1 cellular context compared by ENCODE assay signal in genomic region chr2:207214446-207214845, GRCh38.
TF ChIP-seq lines count a peak whose summit lies in the region.

No MANE protein-coding gene starts in this region.

TF ChIP-seq in GM12878, 131 proteins besides CTCF, POLR2A, EP300 and RAD21 (continued from another document):
- TF ChIP-seq E2F8 (IDR thresholded peaks at IDR 0.05; ENCODE audit: low read depth, partially characterized antibody) (no peak), MEF2B (IDR thresholded peaks at IDR 0.05; ENCODE audit: partially characterized antibody, poor library complexity, severe bottlenecking) (no peak)
